In the genomic region with DNA sequence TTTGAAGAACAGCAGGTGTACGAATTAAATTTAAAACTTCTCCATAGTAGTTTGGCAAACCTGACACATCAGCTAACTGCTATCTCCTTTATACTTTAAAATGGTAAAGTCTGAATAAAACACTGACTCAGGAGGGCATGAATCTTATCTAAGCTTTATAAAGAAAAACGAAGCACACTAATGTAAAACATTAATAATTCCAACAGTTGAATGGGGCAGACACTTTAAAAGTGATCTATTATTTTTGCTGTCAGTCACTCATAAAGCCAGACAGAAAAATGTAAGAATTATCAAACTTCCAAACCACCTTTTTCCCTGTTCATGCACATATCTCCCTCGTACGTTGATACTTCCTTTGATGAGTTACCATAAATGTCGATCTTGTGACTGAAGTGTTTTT, we compare ENCODE assay signal across 1 cellular context.
TF ChIP-seq lines count a peak whose summit lies in the region.

No MANE protein-coding gene starts in this region.

TF ChIP-seq in GM12878, 131 proteins besides CTCF, POLR2A, EP300 and RAD21:
- no peak for TF ChIP-seq FOS (IDR thresholded peaks at IDR 0.05; ENCODE audit: borderline replicate concordance, extremely low read depth, insufficient read length)
- no peak for TF ChIP-seq CHD1 (IDR thresholded peaks at IDR 0.05; ENCODE audit: low read depth, low read length)
TF ChIP-seq in GM12878: peak in this region for 0.
